ENCODE assay signal across 17 cellular contexts in genomic region chr18:30387401-30387800, GRCh38.
"Had no signal": no experiment of that assay in that cellular context is flagged by ENCODE, and none has a peak within 500 bp of the region (broad histone marks: within the 10 kb centered on the region; RNA-seq: fewer than 3 reads in every experiment).

No MANE protein-coding gene starts in this region.

- H3K27me3 ChIP-seq: ovary, sigmoid colon had no signal

- H3K36me3 Mint-ChIP-seq: activated naive CD8-positive, alpha-beta T cell; brain; stimulated activated effector memory CD8-positive, alpha-beta T cell treated with anti-CD3 and anti-CD28 coated beads, Interleukin-12 subunit alpha, Interleukin-12 subunit beta, amount 100 ng/mL, for 72 hours had no signal

- DNase-seq: activated CD4-positive, alpha-beta T cell treated with anti-CD3 and anti-CD28 coated beads, Interleukin-2, amount 10 ng/mL, durations not matched to agents 24 days and 14 days; activated CD4-positive, CD25-positive, alpha-beta regulatory T cell; activated CD8-positive, alpha-beta memory T cell treated with anti-CD3 and anti-CD28 coated beads, Interleukin-2, amount 50 U/mL, for 48 hours; activated gamma-delta T cell treated with Interleukin-2 at 50 U/mL for 16 hours; activated T-cell treated with anti-CD3 and anti-CD28 coated beads, Interleukin-2, amount 50 U/mL, for 72 hours; amygdala; cerebellar nuclear complex; effector memory CD4-positive, alpha-beta T cell; midbrain; ovary; sigmoid colon; stimulated activated CD4-positive, alpha-beta T cell treated with anti-CD3 and anti-CD28 coated beads, Interleukin-1b, Interleukin-23, amount 100 ng/mL, for 48 hours; T-helper 17 cell had no signal

- H3K27ac Mint-ChIP-seq: activated CD4-positive, alpha-beta T cell treated with anti-CD3 and anti-CD28 coated beads, Interleukin-2, amount 10 ng/mL, durations not matched to agents 24 days and 14 days; activated naive CD8-positive, alpha-beta T cell; activated T-cell treated with anti-CD3 and anti-CD28 coated beads, Interleukin-2, amount 50 U/mL, for 72 hours; brain; dendritic cell treated with granulocyte-macrophage colony-stimulating factor and Interleukin-4, amounts not matched to agents 40 ng/mL and 50 ng/mL, for 4 days; stimulated activated effector memory CD8-positive, alpha-beta T cell treated with anti-CD3 and anti-CD28 coated beads, Interleukin-12 subunit alpha, Interleukin-12 subunit beta, amount 100 ng/mL, for 72 hours; T-helper 17 cell had no signal

- H3K4me1 Mint-ChIP-seq: activated CD4-positive, alpha-beta T cell treated with anti-CD3 and anti-CD28 coated beads, Interleukin-2, amount 10 ng/mL, durations not matched to agents 24 days and 14 days; brain; stimulated activated effector memory CD8-positive, alpha-beta T cell treated with anti-CD3 and anti-CD28 coated beads, Interleukin-12 subunit alpha, Interleukin-12 subunit beta, amount 100 ng/mL, for 72 hours; T-helper 17 cell had no signal

- H3K4me1 ChIP-seq: sigmoid colon had no signal

- H3K4me3 ChIP-seq: ovary, sigmoid colon had no signal

- H3K9me3 ChIP-seq: ovary had no signal

- H3K27me3 Mint-ChIP-seq: activated CD4-positive, alpha-beta T cell treated with anti-CD3 and anti-CD28 coated beads, Interleukin-2, amount 10 ng/mL, durations not matched to agents 24 days and 14 days; activated naive CD8-positive, alpha-beta T cell; brain; dendritic cell treated with granulocyte-macrophage colony-stimulating factor and Interleukin-4, amounts not matched to agents 40 ng/mL and 50 ng/mL, for 4 days; T-helper 17 cell had no signal

- H3K9me3 Mint-ChIP-seq: brain; dendritic cell treated with granulocyte-macrophage colony-stimulating factor and Interleukin-4, amounts not matched to agents 40 ng/mL and 50 ng/mL, for 4 days had no signal

- H3K4me3 Mint-ChIP-seq: activated CD4-positive, alpha-beta T cell treated with anti-CD3 and anti-CD28 coated beads, Interleukin-2, amount 10 ng/mL, durations not matched to agents 24 days and 14 days; activated naive CD8-positive, alpha-beta T cell; activated T-cell treated with anti-CD3 and anti-CD28 coated beads, Interleukin-2, amount 50 U/mL, for 72 hours; brain; dendritic cell treated with granulocyte-macrophage colony-stimulating factor and Interleukin-4, amounts not matched to agents 40 ng/mL and 50 ng/mL, for 4 days; stimulated activated effector memory CD8-positive, alpha-beta T cell treated with anti-CD3 and anti-CD28 coated beads, Interleukin-12 subunit alpha, Interleukin-12 subunit beta, amount 100 ng/mL, for 72 hours; T-helper 17 cell had no signal

- ATAC-seq: activated T-cell treated with anti-CD3 and anti-CD28 coated beads, Interleukin-2, amount 50 U/mL, for 72 hours; stimulated activated effector memory CD8-positive, alpha-beta T cell treated with anti-CD3 and anti-CD28 coated beads, Interleukin-12 subunit alpha, Interleukin-12 subunit beta, amount 100 ng/mL, for 72 hours; T-helper 17 cell had no signal

- H3K36me3 ChIP-seq: ovary, sigmoid colon had no signal

- H3K27ac ChIP-seq: ovary, sigmoid colon had no signal
